ENCODE assay signal across 8 cellular contexts in the genomic region with DNA sequence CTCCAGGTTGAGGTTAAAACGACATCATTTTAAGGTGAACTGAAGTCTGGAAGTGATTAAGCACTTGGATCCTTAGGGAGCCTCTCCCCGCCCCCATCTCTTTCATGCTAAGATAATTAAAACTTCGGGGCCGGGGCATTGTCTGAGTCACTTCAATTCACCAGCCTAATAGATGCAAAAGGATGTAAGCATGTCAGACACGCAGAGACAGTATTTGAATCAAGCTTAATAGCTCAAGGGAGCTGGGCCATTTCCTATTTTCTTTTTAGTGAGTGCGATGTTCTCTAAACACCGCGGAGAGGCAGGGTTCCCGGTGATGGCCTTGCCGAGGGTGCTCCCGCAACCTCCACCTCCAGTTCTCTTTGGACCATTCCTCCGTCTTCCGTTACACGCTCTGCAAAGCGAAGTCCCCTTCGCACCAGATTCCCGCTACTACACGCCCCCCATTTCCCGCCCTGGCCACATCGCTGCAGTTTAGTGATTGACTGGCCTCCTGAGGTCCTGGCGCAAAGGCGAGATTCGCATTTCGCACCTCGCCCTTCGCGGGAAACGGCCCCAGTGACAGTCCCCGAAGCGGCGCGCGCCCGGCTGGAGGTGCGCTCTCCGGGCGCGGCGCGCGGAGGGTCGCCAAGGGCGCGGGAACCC. TPM values are rescaled to one million over a fixed set of nuclear protein-coding genes. Genes with fewer than 3 reads are reported as not detected.
DNase-seq lines count a peak whose midpoint lies in the region; ATAC-seq and TF ChIP-seq lines count a peak whose summit lies in the region.

No MANE protein-coding gene starts in this region.

- H3K36me3 ChIP-seq in ectodermal cell (ENCODE audit: control insufficient read depth, insufficient read depth, low read length) (no peaks in the 10 kb centered on the region), trophoblast cell (ENCODE audit: control insufficient read depth in 1 of 2, insufficient read depth in 2 of 2, low read length in 2 of 2) (no peaks in the 10 kb centered on the region)

- H4K12ac ChIP-seq in trophoblast cell (ENCODE audit: low read depth, low read length), result no peak overlapping the region

- H3K4me1 ChIP-seq in ectodermal cell (ENCODE audit: control insufficient read depth, insufficient read depth, low read length) (no peaks in the 10 kb centered on the region), trophoblast cell (ENCODE audit: control insufficient read depth in 1 of 2, insufficient read depth in 2 of 2, low read length in 2 of 2) (peaks cover 34 to 37% of the 10 kb centered on the region in 2 experiments)

- H2AK5ac ChIP-seq in trophoblast cell (ENCODE audit: low read length), result no peak overlapping the region

- H4K91ac ChIP-seq in trophoblast cell (ENCODE audit: low read depth, low read length), result no peak overlapping the region

- no peaks in the 10 kb centered on the region for H3K79me2 ChIP-seq in trophoblast cell (ENCODE audit: control insufficient read depth, insufficient read depth, low read length, poor library complexity)

- H3K4ac ChIP-seq in trophoblast cell (ENCODE audit: low read depth, low read length), result no peak overlapping the region

- H2AFZ ChIP-seq in trophoblast cell (ENCODE audit: insufficient read depth, low read length, poor library complexity), result no peak overlapping the region

- H3K79me1 ChIP-seq in trophoblast cell (ENCODE audit: low read length), result peaks cover 2% of the 10 kb centered on the region

- no peak overlapping the region for H3K9ac ChIP-seq in trophoblast cell (ENCODE audit: low read length)

- DNase-seq in ELR (ENCODE audit: low read depth) (peak; percentile 10), NB4 (ENCODE audit: low read depth) (peak; percentile 30), trophoblast cell (no peak), inferior parietal cortex (ENCODE audit: extremely low spot score) (no peak), NCI-H524 treated with DMSO at 0.1 percent for 48 hours (lab: John Stamatoyannopoulos, UW) (no peak), SIG-M5 treated with dmso at 0.1 percent for 504 hours (lab: John Stamatoyannopoulos, UW; ENCODE audit: unreplicated experiment) (no peak)

- ATAC-seq in GM21526 (IDR thresholded peaks at IDR 0.05; ENCODE audit: low FRiP score, unreplicated experiment), result peak; percentile 22

- H3K4me3 ChIP-seq in NB4 (ENCODE audit: low read depth, low read length) (no peak overlapping the region), ectodermal cell (ENCODE audit: insufficient read depth, low read depth, low read length) (peak overlapping the region; percentile 27), trophoblast cell (ENCODE audit: low read depth, low read length) (no peak overlapping the region)

- WGBS in ectodermal cell, 2 experiments, result 1% methylated on average over 44 of the region's 44 CpGs
- no CpG with 5 or more reads among the region's 44 CpGs for WGBS in trophoblast cell (ENCODE audit: extremely low coverage, insufficient coverage, insufficient read length)

- no peak overlapping the region for H2BK120ac ChIP-seq in trophoblast cell (ENCODE audit: insufficient read depth, low read length, poor library complexity)

- no peak overlapping the region for H2BK5ac ChIP-seq in trophoblast cell (ENCODE audit: low read depth, low read length, poor library complexity)

- TF ChIP-seq POLR2A in NB4 (IDR thresholded peaks at IDR 0.05; ENCODE audit: extremely low read depth, insufficient read length), result no peak

- H3K27ac ChIP-seq in ectodermal cell (ENCODE audit: insufficient read depth, low read depth, low read length, poor library complexity, severe bottlenecking) (no peak overlapping the region), trophoblast cell (ENCODE audit: low read depth, low read length) (no peak overlapping the region)

- no peak overlapping the region for H4K8ac ChIP-seq in trophoblast cell (ENCODE audit: low read depth, low read length)

- no peak overlapping the region for H3K18ac ChIP-seq in trophoblast cell (ENCODE audit: low read length)

- no peak overlapping the region for H2BK12ac ChIP-seq in trophoblast cell (ENCODE audit: low read length)

- no peak overlapping the region for H3K23ac ChIP-seq in trophoblast cell (ENCODE audit: low read length)

- no peak overlapping the region for H3K14ac ChIP-seq in trophoblast cell (ENCODE audit: low read length)

- no peak for TF ChIP-seq CTCF in NB4 (IDR thresholded peaks at IDR 0.05; ENCODE audit: low read depth, low read length)

- peak overlapping the region; percentile 68 for H3K4me2 ChIP-seq in trophoblast cell (ENCODE audit: low read length)

- H3K9me3 ChIP-seq in ectodermal cell (ENCODE audit: control insufficient read depth, low read length) (no peaks in the 10 kb centered on the region), trophoblast cell (ENCODE audit: insufficient read depth, low read depth, low read length) (peaks cover 4% of the 10 kb centered on the region)

- peaks cover 81% of the 10 kb centered on the region for H3K27me3 ChIP-seq in ectodermal cell (ENCODE audit: control insufficient read depth, insufficient read depth, low read length, poor library complexity, severe bottlenecking)
- H3K27me3 ChIP-seq in trophoblast cell (ENCODE audit: insufficient read depth, low read length), result peaks cover 41% of the 10 kb centered on the region

RNA-seq across cellular contexts. Expression of a gene that starts 0.5 kb away (rescaled TPM):
- 1.2 TPM for polyA plus RNA-seq in ectodermal cell (2013, experiment 1 of 4)
- polyA plus RNA-seq in ectodermal cell (2013, experiment 2 of 4), result 0.36 TPM
- 0.37 TPM for polyA plus RNA-seq in ectodermal cell (2013, experiment 3 of 4)
- polyA plus RNA-seq in ectodermal cell (2013, experiment 4 of 4), result 0.24 TPM
- polyA plus RNA-seq in trophoblast cell (2013), result 0.44 and 0.53 TPM in 2 replicates

Comparison
In these comparisons a context has a peak if more than half of its experiments do, and no peak if none do; other contexts are left out.
1. DNase-seq: peak in ELR (single experiment) and NB4 (single experiment); none in trophoblast cell (0 of 2), inferior parietal cortex (single experiment), NCI-H524 treated with DMSO at 0.1 percent for 48 hours (single experiment) and SIG-M5 treated with dmso at 0.1 percent for 504 hours (single experiment).